36 cellular contexts compared by ENCODE assay signal in the genomic region with DNA sequence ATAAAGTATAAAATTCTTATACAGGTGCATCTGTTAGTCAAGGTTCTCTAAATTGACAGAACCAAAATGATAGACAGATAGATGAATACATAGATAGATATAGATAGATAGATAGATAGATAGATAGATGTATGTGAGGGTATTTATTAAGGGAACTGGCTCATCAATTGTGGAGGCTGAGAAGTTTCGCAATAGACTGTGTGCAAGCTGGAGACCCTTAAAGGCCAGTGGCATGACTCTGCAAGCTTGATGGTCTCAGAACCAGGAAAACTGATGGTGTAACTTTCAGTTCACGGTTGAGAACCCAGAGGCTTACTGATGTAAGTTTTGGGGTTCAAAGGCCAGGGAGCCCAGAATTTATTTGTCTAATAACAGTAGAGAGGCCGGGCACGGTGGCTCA.
"Had no signal": no experiment of that assay in that cellular context is flagged by ENCODE, and none has a peak within 500 bp of the region (broad histone marks: within the 10 kb centered on the region; RNA-seq: fewer than 3 reads in every experiment).

No MANE protein-coding gene starts in this region.

- ATAC-seq: activated CD8-positive, alpha-beta T cell treated with anti-CD3 and anti-CD28 coated beads for 36 hours; activated naive CD4-positive, alpha-beta T cell treated with anti-CD3 and anti-CD28 coated beads, Interleukin-2, amount 50 U/mL, for 72 hours; activated T-cell treated with anti-CD3 and anti-CD28 coated beads, Interleukin-2, amount 50 U/mL, for 4 hours; activated T-cell treated with anti-CD3 and anti-CD28 coated beads, Interleukin-2, amount 50 U/mL, for 72 hours; activated T-helper 17 cell treated with anti-CD3 and anti-CD28 coated beads, Interleukin-2, amount 50 U/mL, for 72 hours; body of pancreas had no signal

- H3K4me3 ChIP-seq: adrenal gland, body of pancreas, breast epithelium, cardiac muscle cell had no signal

- H3K36me3 ChIP-seq: adrenal gland, brain microvascular endothelial cell, cardiac muscle cell had no signal

- DNase-seq: activated B cell treated with CpG ODN at 0.5 μM for 24 hours; activated CD4-positive, alpha-beta memory T cell treated with anti-CD3 and anti-CD28 coated beads for 36 hours; activated CD4-positive, alpha-beta T cell treated with anti-CD3 and anti-CD28 coated beads for 4 hours; activated CD4-positive, alpha-beta T cell treated with anti-CD3 and anti-CD28 coated beads, Interleukin-2, amount 10 ng/mL, durations not matched to agents 24 days and 14 days; activated CD4-positive, alpha-beta T cell treated with anti-CD3 and anti-CD28 coated beads, Interleukin-2, amount 50 U/mL, for 1 hour; activated CD4-positive, alpha-beta T cell treated with anti-CD3 and anti-CD28 coated beads, Interleukin-2, amount 50 U/mL, for 4 hours; activated CD4-positive, CD25-positive, alpha-beta regulatory T cell treated with anti-CD3 and anti-CD28 coated beads, Interleukin-2, amount 50 U/mL, for 72 hours; activated CD8-positive, alpha-beta memory T cell treated with anti-CD3 and anti-CD28 coated beads, Interleukin-2, amount 50 U/mL, for 4 hours; activated CD8-positive, alpha-beta T cell treated with anti-CD3 and anti-CD28 coated beads for 36 hours; activated effector memory CD4-positive, alpha-beta T cell treated with anti-CD3 and anti-CD28 coated beads, Interleukin-2, amount 50 U/mL, for 16 hours; activated gamma-delta T cell treated with Interleukin-2 at 50 U/mL for 16 hours; activated naive CD4-positive, alpha-beta T cell; activated naive CD4-positive, alpha-beta T cell treated with anti-CD3 and anti-CD28 coated beads for 36 hours; activated naive CD4-positive, alpha-beta T cell treated with anti-CD3 and anti-CD28 coated beads, Interleukin-2, amount 50 U/mL, for 16 hours; activated naive CD8-positive, alpha-beta T cell treated with anti-CD3 and anti-CD28 coated beads for 36 hours; activated T-cell treated with anti-CD3 and anti-CD28 coated beads for 4 hours; activated T-cell treated with anti-CD3 and anti-CD28 coated beads, Interleukin-2, amount 50 U/mL, for 1 hour; activated T-cell treated with anti-CD3 and anti-CD28 coated beads, Interleukin-2, amount 50 U/mL, for 4 hours; activated T-cell treated with anti-CD3 and anti-CD28 coated beads, Interleukin-2, amount 50 U/mL, for 72 hours; adrenal gland; amniotic stem cell; aorta; body of pancreas; brain microvascular endothelial cell; caudate nucleus; cerebellar nuclear complex; T-helper 2 cell; T-helper 9 cell had no signal

- H3K27ac ChIP-seq: adrenal gland, body of pancreas, brain microvascular endothelial cell, breast epithelium, cardiac muscle cell, VCaP had no signal

- H3K4me1 ChIP-seq: adrenal gland, body of pancreas, breast epithelium had no signal

- H3K9me3 ChIP-seq: body of pancreas had no signal

- FAIRE-seq: astrocyte, colon, TTC549 had no signal

- H3K27me3 ChIP-seq: adrenal gland, body of pancreas, brain microvascular endothelial cell, breast epithelium, cardiac muscle cell had no signal
